ENCODE assay signal across 1 cellular context in genomic region chr2:223459328-223459939, GRCh38.
TF ChIP-seq lines count a peak whose summit lies in the region.

No MANE protein-coding gene starts in this region.

TF ChIP-seq in WTC11, 78 proteins besides CTCF, POLR2A, EP300 and RAD21 (continued from another document):
- TF ChIP-seq, protein P1, sequence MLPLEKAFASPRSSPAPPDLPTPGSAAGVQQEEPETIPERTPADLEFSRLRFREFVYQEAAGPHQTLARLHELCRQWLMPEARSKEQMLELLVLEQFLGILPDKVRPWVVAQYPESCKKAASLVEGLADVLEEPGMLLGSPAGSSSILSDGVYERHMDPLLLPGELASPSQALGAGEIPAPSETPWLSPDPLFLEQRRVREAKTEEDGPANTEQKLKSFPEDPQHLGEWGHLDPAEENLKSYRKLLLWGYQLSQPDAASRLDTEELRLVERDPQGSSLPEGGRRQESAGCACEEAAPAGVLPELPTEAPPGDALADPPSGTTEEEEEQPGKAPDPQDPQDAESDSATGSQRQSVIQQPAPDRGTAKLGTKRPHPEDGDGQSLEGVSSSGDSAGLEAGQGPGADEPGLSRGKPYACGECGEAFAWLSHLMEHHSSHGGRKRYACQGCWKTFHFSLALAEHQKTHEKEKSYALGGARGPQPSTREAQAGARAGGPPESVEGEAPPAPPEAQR (CRISPR knock-in tag; IDR thresholded peaks at IDR 0.05): no peak
- no peak for TF ChIP-seq GRHL2 (CRISPR knock-in tag; IDR thresholded peaks at IDR 0.05; ENCODE audit: insufficient replicate concordance, severe bottlenecking)
- TF ChIP-seq NFATC4 (CRISPR knock-in tag; IDR thresholded peaks at IDR 0.05): no peak
- no peak for TF ChIP-seq HMGA2 (CRISPR knock-in tag; IDR thresholded peaks at IDR 0.05)
- TF ChIP-seq TP53 (CRISPR knock-in tag; IDR thresholded peaks at IDR 0.05): no peak
